9 cellular contexts compared by ENCODE assay signal in genomic region chr7:38179719-38180333, GRCh38. TPM values are rescaled to one million over a fixed set of nuclear protein-coding genes. Genes with fewer than 3 reads are reported as not detected.
DNase-seq lines count a peak whose midpoint lies in the region; ATAC-seq lines count a peak whose summit lies in the region.
"Had no signal": no experiment of that assay in that cellular context is flagged by ENCODE, and none has a peak within 500 bp of the region (broad histone marks: within the 10 kb centered on the region; RNA-seq: fewer than 3 reads in every experiment).

No MANE protein-coding gene starts in this region.

- peak overlapping the region; percentile 49 for H3K27ac ChIP-seq in thymus (ENCODE audit: low read depth)

- no peaks in the 10 kb centered on the region for H3K36me3 ChIP-seq in thymus (ENCODE audit: control insufficient read depth, insufficient read depth)
- H3K36me3 ChIP-seq: ovary had no signal

- H3K27me3 Mint-ChIP-seq in activated T-cell treated with anti-CD3 and anti-CD28 coated beads, Interleukin-2, amount 50 U/mL, for 24 hours, result peaks cover under 1% of the 10 kb centered on the region
- no peaks in the 10 kb centered on the region for H3K27me3 Mint-ChIP-seq in activated T-helper 1 cell treated with anti-CD3 and anti-CD28 coated beads, Interleukin-12 subunit alpha, Interleukin-12 subunit beta, Interleukin-2, Interleukin-4 antibody, amounts not matched to agents 30 ng/mL and 10 ng/mL and 1 ng/mL, durations not matched to agents 14 hours and 24 hours and 36 hours (ENCODE audit: insufficient read depth)
- peaks cover 0 to 8% (median 5%) of the 10 kb centered on the region in 3 donors for H3K27me3 Mint-ChIP-seq in immature natural killer cell (ENCODE audit: low read depth in 3 of 3)

- no peaks in the 10 kb centered on the region for H3K9me3 Mint-ChIP-seq in activated T-cell treated with anti-CD3 and anti-CD28 coated beads, Interleukin-2, amount 50 U/mL, for 24 hours
- H3K9me3 Mint-ChIP-seq in activated T-helper 1 cell treated with anti-CD3 and anti-CD28 coated beads, Interleukin-12 subunit alpha, Interleukin-12 subunit beta, Interleukin-2, Interleukin-4 antibody, amounts not matched to agents 30 ng/mL and 10 ng/mL and 1 ng/mL, durations not matched to agents 14 hours and 24 hours and 36 hours, result no peaks in the 10 kb centered on the region
- no peaks in the 10 kb centered on the region for H3K9me3 Mint-ChIP-seq in immature natural killer cell

- peaks cover 49% of the 10 kb centered on the region for H3K4me1 Mint-ChIP-seq in activated T-cell treated with anti-CD3 and anti-CD28 coated beads, Interleukin-2, amount 50 U/mL, for 24 hours (ENCODE audit: low read depth)
- peaks cover 46% of the 10 kb centered on the region for H3K4me1 Mint-ChIP-seq in activated T-helper 1 cell treated with anti-CD3 and anti-CD28 coated beads, Interleukin-12 subunit alpha, Interleukin-12 subunit beta, Interleukin-2, Interleukin-4 antibody, amounts not matched to agents 30 ng/mL and 10 ng/mL and 1 ng/mL, durations not matched to agents 14 hours and 24 hours and 36 hours (ENCODE audit: low read depth)
- peaks cover 40 to 71% of the 10 kb centered on the region in 2 donors for H3K4me1 Mint-ChIP-seq in immature natural killer cell

- peaks cover 6% of the 10 kb centered on the region for H3K4me1 ChIP-seq in thymus (ENCODE audit: control insufficient read depth, insufficient read depth, low read length)

- peak overlapping the region; percentile 42 for H3K27ac Mint-ChIP-seq in activated T-cell treated with anti-CD3 and anti-CD28 coated beads, Interleukin-2, amount 50 U/mL, for 24 hours
- H3K27ac Mint-ChIP-seq in activated T-helper 1 cell treated with anti-CD3 and anti-CD28 coated beads, Interleukin-12 subunit alpha, Interleukin-12 subunit beta, Interleukin-2, Interleukin-4 antibody, amounts not matched to agents 30 ng/mL and 10 ng/mL and 1 ng/mL, durations not matched to agents 14 hours and 24 hours and 36 hours, result no peak overlapping the region
- peak overlapping the region; percentile 76 to 97 (median 94) for H3K27ac Mint-ChIP-seq in immature natural killer cell

- H3K36me3 Mint-ChIP-seq in activated T-cell treated with anti-CD3 and anti-CD28 coated beads, Interleukin-2, amount 50 U/mL, for 24 hours (ENCODE audit: low read depth), result peaks cover 20% of the 10 kb centered on the region
- H3K36me3 Mint-ChIP-seq in activated T-helper 1 cell treated with anti-CD3 and anti-CD28 coated beads, Interleukin-12 subunit alpha, Interleukin-12 subunit beta, Interleukin-2, Interleukin-4 antibody, amounts not matched to agents 30 ng/mL and 10 ng/mL and 1 ng/mL, durations not matched to agents 14 hours and 24 hours and 36 hours (ENCODE audit: low read depth), result peaks cover 12% of the 10 kb centered on the region
- H3K36me3 Mint-ChIP-seq in immature natural killer cell, result peaks cover 4 to 5% (median 4%) of the 10 kb centered on the region in 3 donors

- H3K4me3 Mint-ChIP-seq in activated T-cell treated with anti-CD3 and anti-CD28 coated beads, Interleukin-2, amount 50 U/mL, for 24 hours, result peak overlapping the region; percentile 96
- H3K4me3 Mint-ChIP-seq in activated T-helper 1 cell treated with anti-CD3 and anti-CD28 coated beads, Interleukin-12 subunit alpha, Interleukin-12 subunit beta, Interleukin-2, Interleukin-4 antibody, amounts not matched to agents 30 ng/mL and 10 ng/mL and 1 ng/mL, durations not matched to agents 14 hours and 24 hours and 36 hours, result peak overlapping the region; percentile 94
- H3K4me3 Mint-ChIP-seq in immature natural killer cell, result peak overlapping the region in 4 of 5 donors; percentile 96 to 98 (median 96)

- H3K4me3 ChIP-seq in thymus (ENCODE audit: low read length), result no peak overlapping the region

- H3K9me3 ChIP-seq in thymus (ENCODE audit: control insufficient read depth), result no peaks in the 10 kb centered on the region
- H3K9me3 ChIP-seq: ovary had no signal

- ATAC-seq in HG03342 (IDR thresholded peaks at IDR 0.05; ENCODE audit: unreplicated experiment) (no peak), esophagus mucosa (no peak)

- DNase-seq in activated T-cell treated with anti-CD3 and anti-CD28 coated beads, Interleukin-2, amount 50 U/mL, for 24 hours, result no peak
- no peak for DNase-seq in activated T-cell treated with anti-CD3 and anti-CD28 coated beads, Interleukin-2, amount 50 U/mL, for 48 hours
- no peak for DNase-seq in activated T-helper 1 cell treated with anti-CD3 and anti-CD28 coated beads, Interleukin-12 subunit alpha, Interleukin-12 subunit beta, Interleukin-2, Interleukin-4 antibody, amounts not matched to agents 30 ng/mL and 10 ng/mL and 1 ng/mL, durations not matched to agents 14 hours and 24 hours and 36 hours (ENCODE audit: low spot score)
- no peak for DNase-seq in immature natural killer cell
- no peak for DNase-seq in stimulated activated CD4-positive, alpha-beta T cell treated with anti-CD3 and anti-CD28 coated beads, Interleukin-4, amount 100 ng/mL, for 4 hours
- DNase-seq: ovary had no signal

- intact Hi-C loops in activated T-helper 1 cell treated with anti-CD3 and anti-CD28 coated beads, Interleukin-12 subunit alpha, Interleukin-12 subunit beta, Interleukin-2, Interleukin-4 antibody, amounts not matched to agents 30 ng/mL and 10 ng/mL and 1 ng/mL, durations not matched to agents 14 hours and 24 hours and 36 hours (cut with micrococcal nuclease), result loop anchor here (2.0 to 10.0 kb wide), 7 partner anchors 43 to 1955 kb away; partner anchors contain the start of genes MPLKIP, SUGCT and VPS41

- no peaks in the 10 kb centered on the region for H3K27me3 ChIP-seq in thymus (ENCODE audit: control insufficient read depth, insufficient read depth)
- H3K27me3 ChIP-seq: ovary had no signal

- 32% methylated on average over 3 of the region's 3 CpGs for WGBS in thymus

RNA-seq across cellular contexts. Expression of gene STARD3NL, which starts 1.8 kb away (rescaled TPM):
- total RNA-seq in activated T-helper 1 cell treated with anti-CD3 and anti-CD28 coated beads, Interleukin-12 subunit alpha, Interleukin-12 subunit beta, Interleukin-2, Interleukin-4 antibody, amounts not matched to agents 30 ng/mL and 10 ng/mL and 1 ng/mL, durations not matched to agents 14 hours and 24 hours and 36 hours, result 28.5 and 31.5 TPM in 2 replicates
- polyA plus RNA-seq in immature natural killer cell, result 100 to 1,000 TPM in 2 of 3 donors, 10 to 100 TPM in 1; 94.8 to 121 (median 113) TPM
- 28.8 TPM for polyA plus RNA-seq in thymus
- total RNA-seq in esophagus mucosa, result 8.4 TPM
